In genomic region chr4:128757712-128758111, GRCh38 we compare ENCODE assay signal across 11 cellular contexts. TPM values are rescaled to one million over a fixed set of nuclear protein-coding genes. Genes with fewer than 3 reads are reported as not detected.
DNase-seq lines count a peak whose midpoint lies in the region; ATAC-seq and TF ChIP-seq lines count a peak whose summit lies in the region.
"Had no signal": no experiment of that assay in that cellular context is flagged by ENCODE, and none has a peak within 500 bp of the region (broad histone marks: within the 10 kb centered on the region; RNA-seq: fewer than 3 reads in every experiment).

No MANE protein-coding gene starts in this region.

- peak; percentile 1 for DNase-seq in Calu3
- peak; percentile 9 for DNase-seq in NCI-H2196 treated with DMSO at 0.1 percent for 48 hours (lab: John Stamatoyannopoulos, UW; ENCODE audit: unreplicated experiment)
- DNase-seq in myocyte (ENCODE audit: low read depth) = peak; percentile 96
- no peak for DNase-seq in NCI-H2227 (lab: John Stamatoyannopoulos, UW; ENCODE audit: unreplicated experiment)
- no peak for DNase-seq in stimulated activated CD4-positive, alpha-beta T cell treated with anti-CD3 and anti-CD28 coated beads, Interleukin-4, amount 100 ng/mL, for 1 hour
- DNase-seq: activated CD8-positive, alpha-beta T cell treated with anti-CD3 and anti-CD28 coated beads for 36 hours; NCI-H1436 had no signal

- no peaks in the 10 kb centered on the region for H3K9me3 ChIP-seq in ectodermal cell (ENCODE audit: control insufficient read depth, low read length)
- H3K9me3 ChIP-seq: BLaER1 treated with 17β-estradiol and CSF1 and Interleukin-3, amounts not matched to agents 10 nM and 100 nM had no signal

- H3K4me1 ChIP-seq in ectodermal cell (ENCODE audit: control insufficient read depth, insufficient read depth, low read length) = peaks cover 15% of the 10 kb centered on the region
- H3K4me1 ChIP-seq: BLaER1 treated with 17β-estradiol and CSF1 and Interleukin-3, amounts not matched to agents 10 nM and 100 nM had no signal

- H3K36me3 ChIP-seq in ectodermal cell (ENCODE audit: control insufficient read depth, insufficient read depth, low read length) = no peaks in the 10 kb centered on the region
- H3K36me3 ChIP-seq: BLaER1 treated with 17β-estradiol and CSF1 and Interleukin-3, amounts not matched to agents 10 nM and 100 nM had no signal

- 42 to 47% methylated on average over 3 of the region's 3 CpGs for WGBS in ectodermal cell, 2 experiments

- BruUV-seq in Calu3 (replicated peaks; lab: Mats Ljungman, UMichigan) = no TSS peak

- peak overlapping the region; percentile 50 for H3K27ac ChIP-seq in ectodermal cell (ENCODE audit: insufficient read depth, low read depth, low read length, poor library complexity, severe bottlenecking)
- H3K27ac ChIP-seq: BLaER1 treated with 17β-estradiol and CSF1 and Interleukin-3, amounts not matched to agents 10 nM and 100 nM had no signal

- no peak overlapping the region for H3K4me3 Mint-ChIP-seq in Calu3 (ENCODE audit: low read depth, unreplicated experiment)
- H3K4me3 Mint-ChIP-seq: activated CD8-positive, alpha-beta T cell treated with anti-CD3 and anti-CD28 coated beads for 36 hours had no signal

- H3K27me3 Mint-ChIP-seq in Calu3 (ENCODE audit: unreplicated experiment) = no peaks in the 10 kb centered on the region

- H3K27me3 ChIP-seq in ectodermal cell (ENCODE audit: control insufficient read depth, insufficient read depth, low read length, poor library complexity, severe bottlenecking) = no peaks in the 10 kb centered on the region
- H3K27me3 ChIP-seq: BLaER1 treated with 17β-estradiol and CSF1 and Interleukin-3, amounts not matched to agents 10 nM and 100 nM had no signal

- ATAC-seq in HG03196 (IDR thresholded peaks at IDR 0.05; ENCODE audit: unreplicated experiment) (no peak), GM21360 (IDR thresholded peaks at IDR 0.05; ENCODE audit: unreplicated experiment) (no peak)
- ATAC-seq: activated CD8-positive, alpha-beta T cell treated with anti-CD3 and anti-CD28 coated beads for 36 hours had no signal

- no peak for TF ChIP-seq CTCF in Calu3 (IDR thresholded peaks at IDR 0.05; ENCODE audit: unreplicated experiment)

- H3K27ac Mint-ChIP-seq in Calu3 (ENCODE audit: unreplicated experiment) = no peak overlapping the region
- H3K27ac Mint-ChIP-seq: activated CD8-positive, alpha-beta T cell treated with anti-CD3 and anti-CD28 coated beads for 36 hours had no signal

- H3K4me1 Mint-ChIP-seq in Calu3 (ENCODE audit: low read depth, unreplicated experiment) = no peaks in the 10 kb centered on the region

- H3K4me3 ChIP-seq in ectodermal cell (ENCODE audit: insufficient read depth, low read depth, low read length) = no peak overlapping the region
- H3K4me3 ChIP-seq: BLaER1 treated with 17β-estradiol and CSF1 and Interleukin-3, amounts not matched to agents 10 nM and 100 nM had no signal

- CTCF ChIA-PET in Calu3 (lab: Charles Lee) = interaction anchor here (0.7 kb wide), 1 partner anchor 97 kb away, joined by 3 read pairs; no protein-coding TSS in a partner anchor

- no peaks in the 10 kb centered on the region for H3K36me3 Mint-ChIP-seq in Calu3 (ENCODE audit: insufficient read depth, unreplicated experiment)

- intact Hi-C loops in Calu3 (cut with micrococcal nuclease; ENCODE audit: unreplicated experiment) = no loop called here

- H3K9me3 Mint-ChIP-seq in Calu3 (ENCODE audit: low read depth, unreplicated experiment) = no peaks in the 10 kb centered on the region
- H3K9me3 Mint-ChIP-seq: activated CD8-positive, alpha-beta T cell treated with anti-CD3 and anti-CD28 coated beads for 36 hours had no signal

RNA-seq across cellular contexts. Expression of gene JADE1, which starts 51.8 kb away (rescaled TPM):
- total RNA-seq in Calu3 (2022) = 29.9 and 33.9 TPM in 2 replicates
- 40.5 TPM for polyA plus RNA-seq in ectodermal cell (2013, experiment 1 of 4)
- polyA plus RNA-seq in ectodermal cell (2013, experiment 2 of 4) = 44.3 TPM
- polyA plus RNA-seq in ectodermal cell (2013, experiment 3 of 4) = 33.8 TPM
- 34.9 TPM for polyA plus RNA-seq in ectodermal cell (2013, experiment 4 of 4)
- total RNA-seq in myocyte = 14.8 and 17.5 TPM in 2 replicates
- polyA plus RNA-seq in myocyte (2012) = 13.7 TPM

Comparison
In these comparisons a context has a peak if more than half of its experiments do, and no peak if none do; other contexts are left out.
1. DNase-seq: peak in Calu3 (single experiment), NCI-H2196 treated with DMSO at 0.1 percent for 48 hours (single experiment) and myocyte (single experiment); none in NCI-H2227 (single experiment) and stimulated activated CD4-positive, alpha-beta T cell treated with anti-CD3 and anti-CD28 coated beads, Interleukin-4, amount 100 ng/mL, for 1 hour (single experiment).